In the genomic region with DNA sequence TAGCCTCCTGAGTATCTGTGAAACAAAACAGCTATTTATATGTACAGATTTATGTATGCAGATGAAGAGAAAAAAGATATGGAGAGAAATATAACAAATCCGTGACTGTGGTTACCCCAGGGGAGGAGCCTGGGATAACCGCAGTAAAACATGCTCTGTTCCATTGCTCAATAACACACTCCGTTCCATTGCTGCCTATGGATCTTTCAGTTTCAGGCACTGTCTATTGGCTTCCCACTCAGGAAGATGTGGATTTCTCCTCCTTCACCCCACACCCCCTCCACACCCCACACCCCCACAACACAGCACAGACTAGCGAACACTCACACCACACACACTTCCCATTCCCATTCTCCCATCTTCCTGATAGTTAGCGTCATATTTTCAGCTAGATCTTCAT, we compare ENCODE assay signal across 1 cellular context.
TF ChIP-seq lines count a peak whose summit lies in the region.

No MANE protein-coding gene starts in this region.

TF ChIP-seq in K562, 482 proteins besides CTCF, POLR2A, EP300 and RAD21 (continued from another document):
- TF ChIP-seq, protein P1, sequence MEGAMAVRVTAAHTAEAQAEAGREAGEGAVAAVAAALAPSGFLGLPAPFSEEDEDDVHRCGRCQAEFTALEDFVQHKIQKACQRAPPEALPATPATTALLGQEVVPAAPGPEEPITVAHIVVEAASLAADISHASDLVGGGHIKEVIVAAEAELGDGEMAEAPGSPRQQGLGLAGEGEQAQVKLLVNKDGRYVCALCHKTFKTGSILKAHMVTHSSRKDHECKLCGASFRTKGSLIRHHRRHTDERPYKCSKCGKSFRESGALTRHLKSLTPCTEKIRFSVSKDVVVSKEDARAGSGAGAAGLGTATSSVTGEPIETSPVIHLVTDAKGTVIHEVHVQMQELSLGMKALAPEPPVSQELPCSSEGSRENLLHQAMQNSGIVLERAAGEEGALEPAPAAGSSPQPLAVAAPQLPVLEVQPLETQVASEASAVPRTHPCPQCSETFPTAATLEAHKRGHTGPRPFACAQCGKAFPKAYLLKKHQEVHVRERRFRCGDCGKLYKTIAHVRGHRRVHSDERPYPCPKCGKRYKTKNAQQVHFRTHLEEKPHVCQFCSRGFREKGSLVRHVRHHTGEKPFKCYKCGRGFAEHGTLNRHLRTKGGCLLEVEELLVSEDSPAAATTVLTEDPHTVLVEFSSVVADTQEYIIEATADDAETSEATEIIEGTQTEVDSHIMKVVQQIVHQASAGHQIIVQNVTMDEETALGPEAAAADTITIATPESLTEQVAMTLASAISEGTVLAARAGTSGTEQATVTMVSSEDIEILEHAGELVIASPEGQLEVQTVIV (CRISPR knock-in tag; IDR thresholded peaks at IDR 0.05; ENCODE audit: borderline replicate concordance) = no peak
- TF ChIP-seq CEBPG (CRISPR knock-in tag; IDR thresholded peaks at IDR 0.05) = peak; percentile 81
- TF ChIP-seq CEBPG (tag; conservative IDR thresholded peaks at IDR 0.05 in 1 of 2, IDR thresholded peaks at IDR 0.05 in 1 of 2) = peak; percentile 80 to 86
- no peak for TF ChIP-seq ZNF644 (tag; IDR thresholded peaks at IDR 0.05; ENCODE audit: low read depth)
- no peak for TF ChIP-seq NFE2 (IDR thresholded peaks at IDR 0.05; ENCODE audit: low read depth)
- no peak for TF ChIP-seq SMAD4 (CRISPR knock-in tag; conservative IDR thresholded peaks at IDR 0.05)
- TF ChIP-seq CCNT2 (IDR thresholded peaks at IDR 0.05; ENCODE audit: borderline replicate concordance, extremely low read depth, insufficient read length, low read depth, low read length) = no peak
- TF ChIP-seq BACH1 (tag; IDR thresholded peaks at IDR 0.05) = 0 out of 2 replicates have a peak, but pooled peaks have one; percentile 33
- TF ChIP-seq KDM1A (IDR thresholded peaks at IDR 0.05) = peak in 1 of 2 experiments; percentile 33; a peak in 1 of 4 replicates
- TF ChIP-seq, protein P2, sequence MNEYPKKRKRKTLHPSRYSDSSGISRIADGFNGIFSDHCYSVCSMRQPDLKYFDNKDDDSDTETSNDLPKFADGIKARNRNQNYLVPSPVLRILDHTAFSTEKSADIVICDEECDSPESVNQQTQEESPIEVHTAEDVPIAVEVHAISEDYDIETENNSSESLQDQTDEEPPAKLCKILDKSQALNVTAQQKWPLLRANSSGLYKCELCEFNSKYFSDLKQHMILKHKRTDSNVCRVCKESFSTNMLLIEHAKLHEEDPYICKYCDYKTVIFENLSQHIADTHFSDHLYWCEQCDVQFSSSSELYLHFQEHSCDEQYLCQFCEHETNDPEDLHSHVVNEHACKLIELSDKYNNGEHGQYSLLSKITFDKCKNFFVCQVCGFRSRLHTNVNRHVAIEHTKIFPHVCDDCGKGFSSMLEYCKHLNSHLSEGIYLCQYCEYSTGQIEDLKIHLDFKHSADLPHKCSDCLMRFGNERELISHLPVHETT (CRISPR knock-in tag; conservative IDR thresholded peaks at IDR 0.05 in 1 of 2, IDR thresholded peaks at IDR 0.05 in 1 of 2) = no peak
- peak; percentile 46; the same call in 1 of the 2 replicates for TF ChIP-seq ZNF175 (CRISPR knock-in tag; IDR thresholded peaks at IDR 0.05; ENCODE audit: low read depth)
- TF ChIP-seq, protein P3, sequence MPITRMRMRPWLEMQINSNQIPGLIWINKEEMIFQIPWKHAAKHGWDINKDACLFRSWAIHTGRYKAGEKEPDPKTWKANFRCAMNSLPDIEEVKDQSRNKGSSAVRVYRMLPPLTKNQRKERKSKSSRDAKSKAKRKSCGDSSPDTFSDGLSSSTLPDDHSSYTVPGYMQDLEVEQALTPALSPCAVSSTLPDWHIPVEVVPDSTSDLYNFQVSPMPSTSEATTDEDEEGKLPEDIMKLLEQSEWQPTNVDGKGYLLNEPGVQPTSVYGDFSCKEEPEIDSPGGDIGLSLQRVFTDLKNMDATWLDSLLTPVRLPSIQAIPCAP (CRISPR knock-in tag; IDR thresholded peaks at IDR 0.05; ENCODE audit: borderline replicate concordance) = no peak
